ENCODE assay signal across 19 cellular contexts in genomic region chr6:132973556-132973993, GRCh38.
DNase-seq lines count a peak whose midpoint lies in the region; ATAC-seq and TF ChIP-seq lines count a peak whose summit lies in the region.
"Had no signal": no experiment of that assay in that cellular context is flagged by ENCODE, and none has a peak within 500 bp of the region (broad histone marks: within the 10 kb centered on the region; RNA-seq: fewer than 3 reads in every experiment).

No MANE protein-coding gene starts in this region.

- no peaks in the 10 kb centered on the region for H3K4me1 ChIP-seq in parathyroid adenoma
- H3K4me1 ChIP-seq: colonic mucosa, prostate gland had no signal

- H3K36me3 ChIP-seq in parathyroid adenoma (ENCODE audit: control insufficient read depth, insufficient read depth, low read length) = no peaks in the 10 kb centered on the region
- H3K36me3 ChIP-seq: colonic mucosa, prostate gland had no signal

- no peak overlapping the region for H3K4me2 ChIP-seq in parathyroid adenoma (ENCODE audit: low read length)

- POLR2A ChIA-PET in HEK293T (lab: Yijun Ruan, JAX) = no interaction called here

- H3K79me2 ChIP-seq in parathyroid adenoma = no peaks in the 10 kb centered on the region

- no peak overlapping the region for H3K9ac ChIP-seq in parathyroid adenoma

- no peaks in the 10 kb centered on the region for H3K27me3 ChIP-seq in parathyroid adenoma (ENCODE audit: control insufficient read depth, insufficient read depth, low read length)
- H3K27me3 ChIP-seq: colonic mucosa had no signal

- no peak for ATAC-seq in GM18870 (IDR thresholded peaks at IDR 0.05; ENCODE audit: unreplicated experiment)
- ATAC-seq: naive thymus-derived CD8-positive, alpha-beta T cell; Panc1 had no signal

- H3K9me3 ChIP-seq in parathyroid adenoma (ENCODE audit: control insufficient read depth, low read length) = no peaks in the 10 kb centered on the region
- H3K9me3 ChIP-seq: colonic mucosa, prostate gland had no signal

- CTCF ChIA-PET in HEK293T (lab: Yijun Ruan, JAX) = interaction anchor here (1.0 to 2.8 kb wide), 2 partner anchors 11 to 24 kb away, joined by 3 to 10 read pairs; no protein-coding TSS in a partner anchor

- no peak overlapping the region for H3K4me3 ChIP-seq in parathyroid adenoma (ENCODE audit: low read depth, low read length)
- H3K4me3 ChIP-seq: colonic mucosa, prostate gland had no signal

- DNase-seq in HEK293T (ENCODE audit: extremely low spot score) (peak; percentile 37), NCI-H2107 (lab: John Stamatoyannopoulos, UW) (peak; percentile 15), SK-N-DZ (ENCODE audit: low spot score) (peak; percentile 87), NCI-H345 treated with DMSO at 0.1 percent for 48 hours (lab: John Stamatoyannopoulos, UW; ENCODE audit: unreplicated experiment) (no peak), SIG-M5 (lab: John Stamatoyannopoulos, UW) (no peak)
- DNase-seq: activated CD4-positive, alpha-beta T cell treated with anti-CD3 and anti-CD28 coated beads, Interleukin-2, amount 50 U/mL, for 48 hours; activated naive CD4-positive, alpha-beta T cell treated with anti-CD3 and anti-CD28 coated beads for 36 hours; activated T-cell treated with anti-CD3 and anti-CD28 coated beads, Interleukin-2, amount 50 U/mL, for 24 hours; colonic mucosa; Karpas-422; naive thymus-derived CD8-positive, alpha-beta T cell; NCI-H1436; stimulated activated CD8-positive, alpha-beta memory T cell treated with anti-CD3 and anti-CD28 coated beads, Interleukin-4, amount 100 ng/mL, for 48 hours; T-helper 1 cell had no signal

- no peak for TF ChIP-seq CTCF in parathyroid adenoma (IDR thresholded peaks at IDR 0.05)

- H3K27ac ChIP-seq in parathyroid adenoma = no peak overlapping the region
- H3K27ac ChIP-seq: colonic mucosa, prostate gland, VCaP had no signal

- peak overlapping the region; percentile 29 for H2AFZ ChIP-seq in parathyroid adenoma

TF ChIP-seq in HEK293T, 16 proteins besides CTCF, POLR2A, EP300 and RAD21:
- TF ChIP-seq PKNOX1 (IDR thresholded peaks at IDR 0.05) = peak; percentile 98
- TF ChIP-seq CTBP1 (IDR thresholded peaks at IDR 0.05; ENCODE audit: borderline replicate concordance) = peak; percentile 73; the same call in 1 of the 2 replicates
- no peak for TF ChIP-seq HDGF (IDR thresholded peaks at IDR 0.05; ENCODE audit: borderline replicate concordance)

Comparison
In these comparisons a context has a peak if more than half of its experiments do, and no peak if none do; other contexts are left out.
1. DNase-seq: peak in HEK293T (single experiment), NCI-H2107 (single experiment) and SK-N-DZ (single experiment); none in NCI-H345 treated with DMSO at 0.1 percent for 48 hours (single experiment) and SIG-M5 (single experiment).